13 cellular contexts compared by ENCODE assay signal in the genomic region with DNA sequence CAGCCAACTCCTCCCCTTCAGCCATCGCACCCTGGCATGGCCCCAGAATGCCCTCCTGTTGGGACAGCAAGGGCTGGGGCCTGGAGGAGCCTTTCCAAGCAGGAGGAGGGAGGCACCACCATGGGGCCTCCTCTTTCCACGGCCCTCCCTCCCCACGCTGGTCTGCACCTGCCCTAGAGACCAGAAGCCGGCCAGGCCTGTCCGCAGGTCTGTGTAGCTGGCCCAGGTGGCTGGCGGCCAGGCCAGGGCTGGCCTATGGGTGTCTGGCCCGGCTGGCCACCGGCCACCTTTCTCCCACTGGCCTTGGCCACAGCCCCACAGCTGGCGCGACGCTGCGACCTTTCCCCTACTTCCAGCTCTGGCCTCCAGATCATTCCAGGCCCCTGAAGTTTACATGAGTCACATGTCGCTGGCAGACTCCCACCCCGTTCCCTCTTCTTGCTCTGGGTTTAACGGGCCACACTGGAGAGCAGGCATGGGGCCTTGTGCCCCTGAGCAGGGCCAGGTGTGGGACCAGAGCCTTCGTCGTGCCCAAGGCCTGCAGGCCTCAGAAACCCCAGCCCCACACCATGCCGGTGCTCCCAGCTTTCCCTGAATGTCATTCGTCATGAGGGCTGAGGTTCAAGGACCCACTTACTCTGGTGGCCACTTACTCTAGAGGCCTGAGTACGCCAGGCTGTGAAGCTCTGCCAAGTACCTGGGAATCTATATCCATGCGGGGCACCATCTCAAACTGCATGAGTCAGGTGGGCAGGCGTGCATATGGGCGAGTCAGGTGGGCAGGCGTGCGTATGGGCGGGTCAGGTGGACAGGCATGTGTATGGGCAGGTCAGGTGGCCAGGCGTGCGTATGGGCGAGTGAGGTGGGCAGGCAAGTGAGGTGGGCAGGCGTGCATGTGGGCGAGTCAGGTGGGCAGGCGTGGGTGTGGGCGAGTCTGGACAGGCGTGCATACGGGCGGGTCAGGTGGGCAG. TPM values are rescaled to one million over a fixed set of nuclear protein-coding genes. Genes with fewer than 3 reads are reported as not detected.
DNase-seq lines count a peak whose midpoint lies in the region; ATAC-seq and TF ChIP-seq lines count a peak whose summit lies in the region.
"Had no signal": no experiment of that assay in that cellular context is flagged by ENCODE, and none has a peak within 500 bp of the region (broad histone marks: within the 10 kb centered on the region; RNA-seq: fewer than 3 reads in every experiment).

No MANE protein-coding gene starts in this region.

- no peaks in the 10 kb centered on the region for H3K27me3 ChIP-seq in BLaER1
- H3K27me3 ChIP-seq: hepatocyte had no signal

- peak overlapping the region; percentile 78 for H3K27ac ChIP-seq in BLaER1
- H3K27ac ChIP-seq: hepatocyte had no signal

- DNase-seq in left ventricle myocardium superior (peak; percentile 96), sciatic nerve (ENCODE audit: low spot score) (peak; percentile 77), dermis blood vessel endothelial cell (no peak), middle frontal gyrus (ENCODE audit: extremely low spot score, low spot score) (no peak), germinal center (ENCODE audit: low spot score) (no peak)
- no peak for DNase-seq in activated CD4-positive, CD25-positive, alpha-beta regulatory T cell treated with anti-CD3 and anti-CD28 coated beads, Interleukin-2, amount 50 U/mL, for 72 hours
- DNase-seq: activated CD4-positive, alpha-beta T cell treated with anti-CD3 and anti-CD28 coated beads, Interleukin-2, amount 50 U/mL, for 48 hours; CD4-positive, CD25-positive, alpha-beta regulatory T cell; NCI-H146; SIG-M5 had no signal

- peaks cover 10% of the 10 kb centered on the region for H3K9me3 ChIP-seq in BLaER1

- H3K4me3 ChIP-seq in BLaER1 = no peak overlapping the region; the same call in 1 of the 2 replicates
- H3K4me3 ChIP-seq: hepatocyte had no signal

- H3K4me2 ChIP-seq in BLaER1 = peak overlapping the region; percentile 73
- H3K4me2 ChIP-seq: hepatocyte had no signal

- intact Hi-C loops in left ventricle myocardium superior (cut with micrococcal nuclease) (no loop called here), sciatic nerve (cut with DNase I) (no loop called here)

- peak overlapping the region; percentile 57 for H3K9ac ChIP-seq in BLaER1

- peaks cover 54% of the 10 kb centered on the region for H3K4me1 ChIP-seq in BLaER1

- ATAC-seq in SK-N-SH treated with all-trans-retinoic acid at 6 μM for 48 hours (peak; percentile 50), left ventricle myocardium superior (peak; percentile 83), sciatic nerve (peak; percentile 78)

- H3K36me3 ChIP-seq in BLaER1 = no peaks in the 10 kb centered on the region

- H4K20me1 ChIP-seq in BLaER1 = no peaks in the 10 kb centered on the region

TF ChIP-seq in SK-N-SH treated with all-trans-retinoic acid at 6 μM for 48 hours, 23 proteins besides CTCF, POLR2A, EP300 and RAD21:
- TF ChIP-seq POU6F1 (CRISPR knock-in tag; IDR thresholded peaks at IDR 0.05; ENCODE audit: borderline replicate concordance, low read depth) (no peak), PPARA (CRISPR knock-in tag; IDR thresholded peaks at IDR 0.05; ENCODE audit: borderline replicate concordance) (peak; percentile 96)

RNA-seq across cellular contexts. Expression of gene KLF11, which starts 33.3 kb away (rescaled TPM):
- 25.8 TPM for total RNA-seq in left ventricle myocardium superior
- 23.5 TPM for total RNA-seq in sciatic nerve
- total RNA-seq in dermis blood vessel endothelial cell = 7.6 and 11.6 TPM in 2 replicates

RNA-seq across cellular contexts. Expression of gene GRHL1, which starts 58.6 kb away (rescaled TPM):
- total RNA-seq in left ventricle myocardium superior = 1.0 TPM
- 1.5 TPM for total RNA-seq in sciatic nerve
- total RNA-seq in dermis blood vessel endothelial cell = 0.37 and 0.85 TPM in 2 replicates

Comparison
In these comparisons a context has a peak if more than half of its experiments do, and no peak if none do; other contexts are left out.
1. DNase-seq: peak in left ventricle myocardium superior (single experiment) and sciatic nerve (single experiment); none in dermis blood vessel endothelial cell (single experiment), activated CD4-positive, CD25-positive, alpha-beta regulatory T cell treated with anti-CD3 and anti-CD28 coated beads, Interleukin-2, amount 50 U/mL, for 72 hours (single experiment), middle frontal gyrus (single experiment) and germinal center (single experiment).
2. Peak in every context shown above with its lines, with median percentiles within 50 percentile points of each other: ATAC-seq.